Comparison of ENCODE assay signal across 8 cellular contexts in genomic region chr17:76267581-76268001, GRCh38. TPM values are rescaled to one million over a fixed set of nuclear protein-coding genes. Genes with fewer than 3 reads are reported as not detected.
DNase-seq lines count a peak whose midpoint lies in the region; ATAC-seq, FAIRE-seq and TF ChIP-seq lines count a peak whose summit lies in the region.
"Not testable (repeated sequence)": the region's sequence is repeated elsewhere in the genome, so short reads cannot be mapped to it uniquely, and the experiment has no call there.

No MANE protein-coding gene starts in this region.

- not testable (repeated sequence) for TF ChIP-seq CTCF in Panc1 (IDR thresholded peaks at IDR 0.05); brain microvascular endothelial cell (IDR thresholded peaks at IDR 0.05; ENCODE audit: low read depth, low read length, missing control alignments); foreskin keratinocyte (conservative IDR thresholded peaks at IDR 0.05); upper lobe of left lung (IDR thresholded peaks at IDR 0.05)

- not testable (repeated sequence) for TF ChIP-seq POLR2A in upper lobe of left lung (IDR thresholded peaks at IDR 0.05)

- H3K27me3 Mint-ChIP-seq in activated T-cell treated with anti-CD3 and anti-CD28 coated beads, Interleukin-2, amount 50 U/mL, for 24 hours, result not testable (repeated sequence)

- POLR2A ChIA-PET in Panc1 (lab: Charles Lee), result interaction anchor here (0.5 to 0.6 kb wide), 2 partner anchors 177 to 415 kb away, joined by 4 read pairs; no protein-coding TSS in a partner anchor

- TF ChIP-seq EP300 in upper lobe of left lung (IDR thresholded peaks at IDR 0.05), result not testable (repeated sequence)

- peak overlapping the region; percentile 92 for H3K4me3 Mint-ChIP-seq in activated T-cell treated with anti-CD3 and anti-CD28 coated beads, Interleukin-2, amount 50 U/mL, for 24 hours

- CTCF ChIA-PET in Panc1 (lab: Charles Lee), result interaction anchor here (0.7 to 1.8 kb wide), 2 partner anchors 11 to 12 kb away, joined by 4 to 11 read pairs; no protein-coding TSS in a partner anchor

- peak overlapping the region; percentile 43 to 85 for H3K9ac ChIP-seq in mucosa of rectum (ENCODE audit: low read depth in 1 of 2, low read length in 2 of 2)

- not testable (repeated sequence) for H3K4me3 ChIP-seq in Panc1 (ENCODE audit: low read depth in 2 of 2, low read length in 2 of 2); brain microvascular endothelial cell (ENCODE audit: low read depth, low read length)
- peak overlapping the region in 1 of 2 donors; percentile 50 for H3K4me3 ChIP-seq in mucosa of rectum (ENCODE audit: low read length in 2 of 2)
- peak overlapping the region in 1 of 2 donors; percentile 87 for H3K4me3 ChIP-seq in small intestine (ENCODE audit: low read depth in 1 of 2, low read length in 2 of 2)
- H3K4me3 ChIP-seq in upper lobe of left lung, result peak overlapping the region in 3 of 4 donors; percentile 6 to 89 (median 26)

- H3K27ac Mint-ChIP-seq in activated T-cell treated with anti-CD3 and anti-CD28 coated beads, Interleukin-2, amount 50 U/mL, for 24 hours, result peak overlapping the region; percentile 99

- H3K9me3 ChIP-seq in Panc1 (ENCODE audit: control insufficient read depth, insufficient read depth, low read depth, low read length); mucosa of rectum (ENCODE audit: control insufficient read depth in 2 of 2, low read length in 2 of 2); small intestine (ENCODE audit: control insufficient read depth, low read depth); upper lobe of left lung: not testable (repeated sequence)

- in situ Hi-C loops in Panc1 (cut with HindIII; ENCODE audit: low pct_unique_long_range_greater_than_20kb, low sequenced_read_pairs), result not testable (repeated sequence)
- in situ Hi-C loops in brain microvascular endothelial cell (cut with HindIII; ENCODE audit: low pct_ligation_motif_present, low sequenced_read_pairs), result loop anchor here (25.0 kb wide), 1 partner anchor 105 kb away; no protein-coding TSS in a partner anchor

- H3K4me1 ChIP-seq in Panc1 (ENCODE audit: control insufficient read depth, insufficient read depth, low read length) (peaks cover 52% of the 10 kb centered on the region), foreskin keratinocyte (peaks cover 28% of the 10 kb centered on the region), mucosa of rectum (ENCODE audit: control insufficient read depth in 2 of 2, insufficient read depth in 2 of 2, low read length in 2 of 2) (peaks cover 72% of the 10 kb centered on the region in 2 donors), small intestine (ENCODE audit: control insufficient read depth in 2 of 2, insufficient read depth in 1 of 2, low read depth in 1 of 2, low read length in 1 of 2) (peaks cover 7 to 18% of the 10 kb centered on the region in 2 donors), upper lobe of left lung (peaks cover 78 to 84% (median 80%) of the 10 kb centered on the region in 4 donors)

- H3K36me3 ChIP-seq in Panc1 (ENCODE audit: control insufficient read depth, insufficient read depth, low read length); brain microvascular endothelial cell (replicated peaks); small intestine (ENCODE audit: control insufficient read depth in 2 of 2, insufficient read depth in 2 of 2, low read length in 2 of 2): not testable (repeated sequence)
- H3K36me3 ChIP-seq in mucosa of rectum (ENCODE audit: control insufficient read depth in 2 of 2, insufficient read depth in 2 of 2, low read length in 2 of 2), result peaks cover 16 to 18% of the 10 kb centered on the region in 2 donors
- H3K36me3 ChIP-seq in upper lobe of left lung, result peaks cover 2 to 25% (median 21%) of the 10 kb centered on the region in 4 donors

- not testable (repeated sequence) for DNase-seq in GM18507 (ENCODE audit: extremely low spot score, insufficient read length, low read depth); Panc1 (ENCODE audit: low read depth, low spot score); brain microvascular endothelial cell; foreskin keratinocyte; small intestine; upper lobe of left lung
- peak; percentile 59 for DNase-seq in activated T-cell treated with anti-CD3 and anti-CD28 coated beads, Interleukin-2, amount 50 U/mL, for 24 hours

- H3K9me3 Mint-ChIP-seq in activated T-cell treated with anti-CD3 and anti-CD28 coated beads, Interleukin-2, amount 50 U/mL, for 24 hours, result not testable (repeated sequence)

- intact Hi-C loops in Panc1 (cut with micrococcal nuclease; ENCODE audit: unreplicated experiment), result not testable (repeated sequence)

- not testable (repeated sequence) for H3K27me3 ChIP-seq in Panc1 (ENCODE audit: control insufficient read depth, insufficient read depth, low read length); brain microvascular endothelial cell (replicated peaks); foreskin keratinocyte; mucosa of rectum (ENCODE audit: control insufficient read depth in 2 of 2, insufficient read depth in 2 of 2, low read length in 2 of 2); small intestine (ENCODE audit: control insufficient read depth in 2 of 2, insufficient read depth in 2 of 2, low read length in 2 of 2); upper lobe of left lung

- H3K4me1 Mint-ChIP-seq in activated T-cell treated with anti-CD3 and anti-CD28 coated beads, Interleukin-2, amount 50 U/mL, for 24 hours (ENCODE audit: low read depth), result peaks cover 61% of the 10 kb centered on the region

- peak overlapping the region; percentile 72 for H3K27ac ChIP-seq in Panc1 (ENCODE audit: low read length)
- H3K27ac ChIP-seq in brain microvascular endothelial cell, result peak overlapping the region; percentile 65
- peak overlapping the region; percentile 60 for H3K27ac ChIP-seq in foreskin keratinocyte
- peak overlapping the region; percentile 57 to 85 for H3K27ac ChIP-seq in mucosa of rectum (ENCODE audit: low read depth in 2 of 2, low read length in 2 of 2)
- peak overlapping the region; percentile 77 to 98 for H3K27ac ChIP-seq in small intestine (ENCODE audit: low read depth in 1 of 2, low read length in 1 of 2)
- H3K27ac ChIP-seq in upper lobe of left lung, result peak overlapping the region; percentile 94 to 100 (median 96)

- 45 to 60% (median 56%) methylated on average over 13 of the region's 13 CpGs for WGBS in small intestine, 3 donors
- WGBS in upper lobe of left lung, 2 donors, result 87 to 89% methylated on average over 13 of the region's 13 CpGs

- FAIRE-seq in GM18507 (lab: Jason Lieb, UNC), result peak; percentile 59
- FAIRE-seq in small intestine (lab: Jason Lieb, UNC), result not testable (repeated sequence)

- not testable (repeated sequence) for ATAC-seq in Panc1; foreskin keratinocyte; upper lobe of left lung (ENCODE audit: low FRiP score in 2 of 2)

- peaks cover 55% of the 10 kb centered on the region for H3K36me3 Mint-ChIP-seq in activated T-cell treated with anti-CD3 and anti-CD28 coated beads, Interleukin-2, amount 50 U/mL, for 24 hours (ENCODE audit: low read depth)

- not testable (repeated sequence) for BruUV-seq in Panc1 (replicated peaks; lab: Mats Ljungman, UMichigan)

RNA-seq across cellular contexts. Expression of gene UBALD2, which starts 2.4 kb away (rescaled TPM):
- total RNA-seq in Panc1 (2021; ENCODE audit: unreplicated experiment), result 30.0 TPM
- 63.0 TPM for polyA plus RNA-seq in Panc1 (2012; ENCODE audit: insufficient read length)
- 40.8 and 47.1 TPM in 2 replicates for total RNA-seq in foreskin keratinocyte
- polyA plus RNA-seq in foreskin keratinocyte, result 85.6 and 89.8 TPM in 2 replicates
- polyA plus RNA-seq in small intestine, result 100 to 1,000 TPM in 2 of 3 donors, 10 to 100 TPM in 1; 54.3 to 118 (median 114) TPM
- 10 to 100 TPM in 5 of 6 donors, 1 to 10 TPM in 1; 8.4 to 74.9 (median 26.8) TPM for total RNA-seq in upper lobe of left lung

RNA-seq across cellular contexts. Expression of gene RNF157, which starts 27.3 kb away (rescaled TPM):
- total RNA-seq in Panc1 (2021; ENCODE audit: unreplicated experiment) (4.0 TPM), foreskin keratinocyte (not detected in 2 replicates), upper lobe of left lung (10 to 100 TPM in 1 of 6 donors, 1 to 10 TPM in 5; 1.1 to 14.7 (median 2.5) TPM)
- 5.6 TPM for polyA plus RNA-seq in Panc1 (2012; ENCODE audit: insufficient read length)
- polyA plus RNA-seq in foreskin keratinocyte (0.01 TPM in 1 of 2 replicates, not detected in the other), small intestine (10 to 100 TPM; 18.1 to 30.6 (median 25.0) TPM)

RNA-seq across cellular contexts. Expression of gene QRICH2, which starts 40.5 kb away (rescaled TPM):
- 0.92 TPM for total RNA-seq in Panc1 (2021; ENCODE audit: unreplicated experiment)
- polyA plus RNA-seq in Panc1 (2012; ENCODE audit: insufficient read length), result 2.1 TPM
- 1.5 and 2.1 TPM in 2 replicates for total RNA-seq in foreskin keratinocyte
- 1.0 and 1.8 TPM in 2 replicates for polyA plus RNA-seq in foreskin keratinocyte
- 1 to 10 TPM; 2.5 to 3.0 (median 2.7) TPM for polyA plus RNA-seq in small intestine
- 1 to 10 TPM; 1.7 to 9.4 (median 2.8) TPM for total RNA-seq in upper lobe of left lung
